8 cellular contexts compared by ENCODE assay signal in the genomic region with DNA sequence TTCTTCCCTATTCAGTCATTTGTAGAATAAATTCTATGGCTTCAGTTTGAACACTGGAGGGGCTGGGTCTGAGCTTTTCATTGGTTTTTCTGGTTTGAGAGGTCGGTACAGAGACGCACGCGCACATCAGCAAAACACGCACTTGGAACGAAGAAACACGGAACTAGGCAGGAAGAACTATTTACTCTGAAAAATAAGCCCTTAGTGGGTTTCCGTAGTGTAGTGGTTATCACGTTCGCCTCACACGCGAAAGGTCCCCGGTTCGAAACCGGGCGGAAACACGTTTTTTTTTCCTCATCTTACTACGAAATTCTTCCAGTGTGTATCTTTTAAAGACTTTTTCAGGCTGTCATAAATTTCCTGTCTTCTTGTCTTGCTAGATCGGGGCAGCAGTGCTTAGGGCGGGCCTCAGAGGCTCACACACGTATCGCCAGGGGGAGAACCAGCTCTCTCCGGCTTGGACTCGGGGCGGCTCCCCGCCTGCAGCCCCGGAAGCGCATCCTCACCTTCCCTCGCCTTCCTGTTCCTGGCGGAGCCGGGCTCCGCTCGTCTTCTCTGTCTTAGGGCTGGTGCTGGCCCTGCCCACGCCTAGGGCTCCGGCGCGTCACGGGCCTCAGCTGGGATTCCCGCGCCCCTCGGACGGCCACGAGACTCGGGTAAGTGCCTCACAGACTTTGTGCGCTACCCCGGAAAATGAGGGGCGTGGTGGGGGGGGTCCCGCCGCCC. TPM values are rescaled to one million over a fixed set of nuclear protein-coding genes. Genes with fewer than 3 reads are reported as not detected.
DNase-seq lines count a peak whose midpoint lies in the region; ATAC-seq and TF ChIP-seq lines count a peak whose summit lies in the region.

Gene HMGN4, plus strand, starts transcription at position 521 of the 726 bp plus-strand sequence. CDS start 6,841 bp downstream, outside the sequence.

- TF ChIP-seq POLR2A in breast epithelium (IDR thresholded peaks at IDR 0.05) (peak; percentile 39), spleen (IDR thresholded peaks at IDR 0.05) (no peak)

- peaks cover 62 to 75% of the 10 kb centered on the region in 2 donors for H3K4me1 Mint-ChIP-seq in immature natural killer cell

- in situ Hi-C loops in ACHN (cut with HindIII; ENCODE audit: low pct_ligation_motif_present, low pct_unique_long_range_greater_than_20kb, low sequenced_read_pairs) = no loop called here

- peak within 1 kb of the TSS; percentile 90 to 99 (median 93) for H3K4me3 Mint-ChIP-seq in immature natural killer cell

- H3K27ac ChIP-seq in WERI-Rb-1 (peak within 1 kb of the TSS; percentile 82), breast epithelium (peak within 1 kb of the TSS; percentile 94 to 96), spleen (peak within 1 kb of the TSS; percentile 91 to 98 (median 96))

- 0% methylated on average over 34 to 49 of the region's 49 CpGs for WGBS in spleen, 5 donors

- H3K27ac Mint-ChIP-seq in immature natural killer cell = peak within 1 kb of the TSS; percentile 94 to 99 (median 95)

- H3K4me1 ChIP-seq in breast epithelium (no peaks in the 10 kb centered on the region), spleen (peaks cover 11 to 82% (median 49%) of the 10 kb centered on the region in 6 donors)

- H3K4me3 ChIP-seq in WERI-Rb-1 (ENCODE audit: low read depth, low read length) (peak within 1 kb of the TSS; percentile 96), breast epithelium (peak within 1 kb of the TSS; percentile 81 to 91 (median 85)), spleen (peak within 1 kb of the TSS; percentile 71 to 87 (median 84))

- DNase-seq in ACHN (peak; percentile 84), NCI-H2227 treated with DMSO at 0.1 percent for 48 hours (lab: John Stamatoyannopoulos, UW) (peak; percentile 98), WERI-Rb-1 (peak; percentile 94), breast epithelium (ENCODE audit: low spot score in 2 of 2) (peak; percentile 71 to 79), immature natural killer cell (peak; percentile 92 to 95 (median 93)), spleen (peak; percentile 94)

- H3K36me3 Mint-ChIP-seq in immature natural killer cell = peaks cover 4 to 15% (median 6%) of the 10 kb centered on the region in 3 donors

- H3K9me3 ChIP-seq in WERI-Rb-1 (ENCODE audit: severe bottlenecking) (no peaks in the 10 kb centered on the region), breast epithelium (no peaks in the 10 kb centered on the region), spleen (no peaks in the 10 kb centered on the region)

- H3K9me3 Mint-ChIP-seq in immature natural killer cell = peaks cover 0 to 7% (median 0%) of the 10 kb centered on the region in 6 donors

- TF ChIP-seq CTCF in WERI-Rb-1 (IDR thresholded peaks at IDR 0.05; ENCODE audit: low read depth, low read length) (peak; percentile 23; the same call in 1 of the 2 replicates), breast epithelium (IDR thresholded peaks at IDR 0.05) (no peak), spleen (IDR thresholded peaks at IDR 0.05 in 8 of 11, conservative IDR thresholded peaks at IDR 0.05 in 3 of 11) (peak in 2 of 11 experiments; percentile 3 to 10)

- no peaks in the 10 kb centered on the region for H3K27me3 ChIP-seq in WERI-Rb-1 (ENCODE audit: insufficient read depth, low read depth, severe bottlenecking)
- no peaks in the 10 kb centered on the region for H3K27me3 ChIP-seq in breast epithelium
- H3K27me3 ChIP-seq in spleen (replicated peaks in 1 of 7) = no peaks in the 10 kb centered on the region

- H3K27me3 Mint-ChIP-seq in immature natural killer cell (ENCODE audit: low read depth in 3 of 3) = peaks cover 18 to 31% (median 29%) of the 10 kb centered on the region in 3 donors

- H3K36me3 ChIP-seq in WERI-Rb-1 = peaks cover 5% of the 10 kb centered on the region; the same call in 1 of the 2 replicates
- H3K36me3 ChIP-seq in breast epithelium = no peaks in the 10 kb centered on the region
- H3K36me3 ChIP-seq in spleen = peaks cover 0 to 26% (median 3%) of the 10 kb centered on the region in 6 donors

- intact Hi-C loops in breast epithelium (cut with DNase I; ENCODE audit: low total_unique reads) (loop anchor here (2.0 kb wide), 1 partner anchor 15 kb away; no protein-coding TSS in a partner anchor), spleen (cut with DNase I; ENCODE audit: low total_unique reads) (loop anchor here (10.0 kb wide), 1 partner anchor 93 kb away; the partner anchor contains the start of gene BTN3A3)

- ATAC-seq in GM18873 (IDR thresholded peaks at IDR 0.05; ENCODE audit: low FRiP score, unreplicated experiment) = peak; percentile 49
- ATAC-seq in HG03139 (IDR thresholded peaks at IDR 0.05; ENCODE audit: unreplicated experiment) = peak; percentile 43

RNA-seq across cellular contexts. Expression of gene HMGN4, which starts in this region (rescaled TPM):
- 10 to 100 TPM; 57.0 to 96.6 (median 82.6) TPM for total RNA-seq in breast epithelium
- 100 to 1,000 TPM; 140 to 232 (median 209) TPM for polyA plus RNA-seq in immature natural killer cell
- 10 to 100 TPM; 47.2 to 68.4 (median 58.2) TPM for total RNA-seq in spleen
- 10 to 100 TPM; 33.3 to 52.0 (median 51.4) TPM for polyA plus RNA-seq in spleen

Comparison
In these comparisons a context has a peak if more than half of its experiments do, and no peak if none do; other contexts are left out.
1. Peak in every context shown above with its lines: DNase-seq, ATAC-seq, H3K4me3 ChIP-seq and H3K27ac ChIP-seq.